ENCODE assay signal across 1 cellular context in the genomic region with DNA sequence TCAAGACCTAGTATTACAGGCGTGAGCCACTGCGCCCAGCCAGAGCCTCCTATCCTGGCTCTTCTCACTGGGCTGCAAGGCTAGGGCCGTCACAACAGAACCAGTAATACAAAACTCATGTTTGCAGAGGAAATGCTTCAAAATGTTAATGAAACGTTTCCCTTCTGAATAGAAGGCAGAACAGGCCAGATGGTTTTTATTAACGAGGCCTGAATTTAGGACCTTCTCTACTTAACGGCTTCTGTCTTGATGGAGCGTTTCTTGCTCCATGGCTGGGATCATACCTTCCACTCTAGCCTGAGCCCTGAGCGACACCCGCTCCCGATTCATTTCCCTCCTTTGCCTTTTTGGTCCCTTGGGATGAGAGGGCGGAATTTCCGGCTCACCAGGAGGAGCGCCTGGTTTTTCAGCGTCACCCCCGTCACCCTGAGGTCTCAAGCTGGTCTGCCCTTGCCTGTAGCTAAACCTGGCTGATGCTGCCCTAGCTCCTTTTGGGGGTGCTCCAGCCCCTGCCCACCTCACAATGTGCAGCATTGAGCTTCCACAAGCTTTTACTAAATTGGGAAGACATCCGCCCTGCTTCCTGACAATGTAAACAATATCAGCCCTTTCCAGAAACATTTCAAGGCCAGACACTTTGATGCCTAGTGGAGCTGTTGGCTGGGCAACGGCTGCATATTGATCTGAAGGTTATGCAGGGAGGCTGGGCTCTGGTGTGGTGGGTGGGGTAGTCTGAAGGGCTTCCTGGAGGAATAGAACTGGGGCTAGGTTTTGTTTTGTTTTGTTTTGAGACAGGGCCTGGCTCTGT.
TF ChIP-seq lines count a peak whose summit lies in the region.

No MANE protein-coding gene starts in this region.

TF ChIP-seq in HepG2, 621 proteins besides CTCF, POLR2A, EP300 and RAD21 (continued from another document and continues in another):
- TF ChIP-seq ARID4A (CRISPR knock-in tag; IDR thresholded peaks at IDR 0.05; ENCODE audit: borderline replicate concordance) (peak; percentile 73; the same call in 1 of the 2 replicates), TFAP4 (IDR thresholded peaks at IDR 0.05; ENCODE audit: borderline replicate concordance, low read depth) (peak; percentile 43; the same call in 1 of the 2 replicates), NFIB (CRISPR knock-in tag; IDR thresholded peaks at IDR 0.05; ENCODE audit: borderline replicate concordance) (no peak), CAMTA2 (CRISPR knock-in tag; IDR thresholded peaks at IDR 0.05; ENCODE audit: borderline replicate concordance) (no peak), CREM (IDR thresholded peaks at IDR 0.05) (peak; percentile 68; the same call in 1 of the 2 replicates), CREM (CRISPR knock-in tag; IDR thresholded peaks at IDR 0.05) (no peak), ZNF234 (CRISPR knock-in tag; conservative IDR thresholded peaks at IDR 0.05) (no peak), ZNF691 (CRISPR knock-in tag; IDR thresholded peaks at IDR 0.05; ENCODE audit: borderline replicate concordance, low read depth) (0 out of 2 replicates have a peak, but pooled peaks have one; percentile 41), ZNF558 (CRISPR knock-in tag; IDR thresholded peaks at IDR 0.05; ENCODE audit: borderline replicate concordance) (no peak), HNRNPH1 (optimal IDR thresholded peaks at IDR 0.05; ENCODE audit: low read depth, low read length) (no peak), BCL3 (CRISPR knock-in tag; IDR thresholded peaks at IDR 0.05) (no peak), PTBP1 (IDR thresholded peaks at IDR 0.05; ENCODE audit: low read depth, low read length, poor library complexity, severe bottlenecking) (no peak), ZNF484 (CRISPR knock-in tag; IDR thresholded peaks at IDR 0.05; ENCODE audit: borderline replicate concordance, low read depth) (no peak), NFE2L2 (IDR thresholded peaks at IDR 0.05; ENCODE audit: low read length) (no peak), JDP2 (CRISPR knock-in tag; IDR thresholded peaks at IDR 0.05; ENCODE audit: borderline replicate concordance) (no peak), HIVEP1 (CRISPR knock-in tag; IDR thresholded peaks at IDR 0.05) (no peak), NFYC (CRISPR knock-in tag; IDR thresholded peaks at IDR 0.05) (no peak), IRF9 (CRISPR knock-in tag; IDR thresholded peaks at IDR 0.05; ENCODE audit: borderline replicate concordance) (no peak), TMF1 (CRISPR knock-in tag; IDR thresholded peaks at IDR 0.05; ENCODE audit: low read depth) (no peak)
- TF ChIP-seq, protein P1, sequence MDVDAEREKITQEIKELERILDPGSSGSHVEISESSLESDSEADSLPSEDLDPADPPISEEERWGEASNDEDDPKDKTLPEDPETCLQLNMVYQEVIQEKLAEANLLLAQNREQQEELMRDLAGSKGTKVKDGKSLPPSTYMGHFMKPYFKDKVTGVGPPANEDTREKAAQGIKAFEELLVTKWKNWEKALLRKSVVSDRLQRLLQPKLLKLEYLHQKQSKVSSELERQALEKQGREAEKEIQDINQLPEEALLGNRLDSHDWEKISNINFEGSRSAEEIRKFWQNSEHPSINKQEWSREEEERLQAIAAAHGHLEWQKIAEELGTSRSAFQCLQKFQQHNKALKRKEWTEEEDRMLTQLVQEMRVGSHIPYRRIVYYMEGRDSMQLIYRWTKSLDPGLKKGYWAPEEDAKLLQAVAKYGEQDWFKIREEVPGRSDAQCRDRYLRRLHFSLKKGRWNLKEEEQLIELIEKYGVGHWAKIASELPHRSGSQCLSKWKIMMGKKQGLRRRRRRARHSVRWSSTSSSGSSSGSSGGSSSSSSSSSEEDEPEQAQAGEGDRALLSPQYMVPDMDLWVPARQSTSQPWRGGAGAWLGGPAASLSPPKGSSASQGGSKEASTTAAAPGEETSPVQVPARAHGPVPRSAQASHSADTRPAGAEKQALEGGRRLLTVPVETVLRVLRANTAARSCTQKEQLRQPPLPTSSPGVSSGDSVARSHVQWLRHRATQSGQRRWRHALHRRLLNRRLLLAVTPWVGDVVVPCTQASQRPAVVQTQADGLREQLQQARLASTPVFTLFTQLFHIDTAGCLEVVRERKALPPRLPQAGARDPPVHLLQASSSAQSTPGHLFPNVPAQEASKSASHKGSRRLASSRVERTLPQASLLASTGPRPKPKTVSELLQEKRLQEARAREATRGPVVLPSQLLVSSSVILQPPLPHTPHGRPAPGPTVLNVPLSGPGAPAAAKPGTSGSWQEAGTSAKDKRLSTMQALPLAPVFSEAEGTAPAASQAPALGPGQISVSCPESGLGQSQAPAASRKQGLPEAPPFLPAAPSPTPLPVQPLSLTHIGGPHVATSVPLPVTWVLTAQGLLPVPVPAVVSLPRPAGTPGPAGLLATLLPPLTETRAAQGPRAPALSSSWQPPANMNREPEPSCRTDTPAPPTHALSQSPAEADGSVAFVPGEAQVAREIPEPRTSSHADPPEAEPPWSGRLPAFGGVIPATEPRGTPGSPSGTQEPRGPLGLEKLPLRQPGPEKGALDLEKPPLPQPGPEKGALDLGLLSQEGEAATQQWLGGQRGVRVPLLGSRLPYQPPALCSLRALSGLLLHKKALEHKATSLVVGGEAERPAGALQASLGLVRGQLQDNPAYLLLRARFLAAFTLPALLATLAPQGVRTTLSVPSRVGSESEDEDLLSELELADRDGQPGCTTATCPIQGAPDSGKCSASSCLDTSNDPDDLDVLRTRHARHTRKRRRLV (CRISPR knock-in tag; IDR thresholded peaks at IDR 0.05) = no peak
- TF ChIP-seq, protein P2, sequence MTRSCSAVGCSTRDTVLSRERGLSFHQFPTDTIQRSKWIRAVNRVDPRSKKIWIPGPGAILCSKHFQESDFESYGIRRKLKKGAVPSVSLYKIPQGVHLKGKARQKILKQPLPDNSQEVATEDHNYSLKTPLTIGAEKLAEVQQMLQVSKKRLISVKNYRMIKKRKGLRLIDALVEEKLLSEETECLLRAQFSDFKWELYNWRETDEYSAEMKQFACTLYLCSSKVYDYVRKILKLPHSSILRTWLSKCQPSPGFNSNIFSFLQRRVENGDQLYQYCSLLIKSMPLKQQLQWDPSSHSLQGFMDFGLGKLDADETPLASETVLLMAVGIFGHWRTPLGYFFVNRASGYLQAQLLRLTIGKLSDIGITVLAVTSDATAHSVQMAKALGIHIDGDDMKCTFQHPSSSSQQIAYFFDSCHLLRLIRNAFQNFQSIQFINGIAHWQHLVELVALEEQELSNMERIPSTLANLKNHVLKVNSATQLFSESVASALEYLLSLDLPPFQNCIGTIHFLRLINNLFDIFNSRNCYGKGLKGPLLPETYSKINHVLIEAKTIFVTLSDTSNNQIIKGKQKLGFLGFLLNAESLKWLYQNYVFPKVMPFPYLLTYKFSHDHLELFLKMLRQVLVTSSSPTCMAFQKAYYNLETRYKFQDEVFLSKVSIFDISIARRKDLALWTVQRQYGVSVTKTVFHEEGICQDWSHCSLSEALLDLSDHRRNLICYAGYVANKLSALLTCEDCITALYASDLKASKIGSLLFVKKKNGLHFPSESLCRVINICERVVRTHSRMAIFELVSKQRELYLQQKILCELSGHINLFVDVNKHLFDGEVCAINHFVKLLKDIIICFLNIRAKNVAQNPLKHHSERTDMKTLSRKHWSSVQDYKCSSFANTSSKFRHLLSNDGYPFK (CRISPR knock-in tag; IDR thresholded peaks at IDR 0.05; ENCODE audit: borderline replicate concordance) = peak; percentile 47; the same call in 1 of the 2 replicates
- TF ChIP-seq, protein P3, sequence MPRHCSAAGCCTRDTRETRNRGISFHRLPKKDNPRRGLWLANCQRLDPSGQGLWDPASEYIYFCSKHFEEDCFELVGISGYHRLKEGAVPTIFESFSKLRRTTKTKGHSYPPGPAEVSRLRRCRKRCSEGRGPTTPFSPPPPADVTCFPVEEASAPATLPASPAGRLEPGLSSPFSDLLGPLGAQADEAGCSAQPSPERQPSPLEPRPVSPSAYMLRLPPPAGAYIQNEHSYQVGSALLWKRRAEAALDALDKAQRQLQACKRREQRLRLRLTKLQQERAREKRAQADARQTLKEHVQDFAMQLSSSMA (CRISPR knock-in tag; IDR thresholded peaks at IDR 0.05) = no peak
- TF ChIP-seq, protein P4, sequence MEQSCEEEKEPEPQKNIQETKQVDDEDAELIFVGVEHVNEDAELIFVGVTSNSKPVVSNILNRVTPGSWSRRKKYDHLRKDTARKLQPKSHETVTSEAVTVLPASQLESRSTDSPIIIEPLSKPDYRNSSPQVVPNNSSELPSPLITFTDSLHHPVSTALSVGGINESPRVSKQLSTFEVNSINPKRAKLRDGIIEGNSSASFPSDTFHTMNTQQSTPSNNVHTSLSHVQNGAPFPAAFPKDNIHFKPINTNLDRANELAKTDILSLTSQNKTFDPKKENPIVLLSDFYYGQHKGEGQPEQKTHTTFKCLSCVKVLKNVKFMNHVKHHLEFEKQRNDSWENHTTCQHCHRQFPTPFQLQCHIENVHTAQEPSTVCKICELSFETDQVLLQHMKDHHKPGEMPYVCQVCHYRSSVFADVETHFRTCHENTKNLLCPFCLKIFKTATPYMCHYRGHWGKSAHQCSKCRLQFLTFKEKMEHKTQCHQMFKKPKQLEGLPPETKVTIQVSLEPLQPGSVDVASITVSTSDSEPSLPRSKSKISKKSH (CRISPR knock-in tag; IDR thresholded peaks at IDR 0.05; ENCODE audit: borderline replicate concordance) = no peak
- TF ChIP-seq, protein P5, sequence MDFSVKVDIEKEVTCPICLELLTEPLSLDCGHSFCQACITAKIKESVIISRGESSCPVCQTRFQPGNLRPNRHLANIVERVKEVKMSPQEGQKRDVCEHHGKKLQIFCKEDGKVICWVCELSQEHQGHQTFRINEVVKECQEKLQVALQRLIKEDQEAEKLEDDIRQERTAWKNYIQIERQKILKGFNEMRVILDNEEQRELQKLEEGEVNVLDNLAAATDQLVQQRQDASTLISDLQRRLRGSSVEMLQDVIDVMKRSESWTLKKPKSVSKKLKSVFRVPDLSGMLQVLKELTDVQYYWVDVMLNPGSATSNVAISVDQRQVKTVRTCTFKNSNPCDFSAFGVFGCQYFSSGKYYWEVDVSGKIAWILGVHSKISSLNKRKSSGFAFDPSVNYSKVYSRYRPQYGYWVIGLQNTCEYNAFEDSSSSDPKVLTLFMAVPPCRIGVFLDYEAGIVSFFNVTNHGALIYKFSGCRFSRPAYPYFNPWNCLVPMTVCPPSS (IDR thresholded peaks at IDR 0.05) = no peak
- TF ChIP-seq, protein P6, sequence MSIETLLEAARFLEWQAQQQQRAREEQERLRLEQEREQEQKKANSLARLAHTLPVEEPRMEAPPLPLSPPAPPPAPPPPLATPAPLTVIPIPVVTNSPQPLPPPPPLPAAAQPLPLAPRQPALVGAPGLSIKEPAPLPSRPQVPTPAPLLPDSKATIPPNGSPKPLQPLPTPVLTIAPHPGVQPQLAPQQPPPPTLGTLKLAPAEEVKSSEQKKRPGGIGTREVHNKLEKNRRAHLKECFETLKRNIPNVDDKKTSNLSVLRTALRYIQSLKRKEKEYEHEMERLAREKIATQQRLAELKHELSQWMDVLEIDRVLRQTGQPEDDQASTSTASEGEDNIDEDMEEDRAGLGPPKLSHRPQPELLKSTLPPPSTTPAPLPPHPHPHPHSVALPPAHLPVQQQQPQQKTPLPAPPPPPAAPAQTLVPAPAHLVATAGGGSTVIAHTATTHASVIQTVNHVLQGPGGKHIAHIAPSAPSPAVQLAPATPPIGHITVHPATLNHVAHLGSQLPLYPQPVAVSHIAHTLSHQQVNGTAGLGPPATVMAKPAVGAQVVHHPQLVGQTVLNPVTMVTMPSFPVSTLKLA (IDR thresholded peaks at IDR 0.05) = no peak
